In the genomic region with DNA sequence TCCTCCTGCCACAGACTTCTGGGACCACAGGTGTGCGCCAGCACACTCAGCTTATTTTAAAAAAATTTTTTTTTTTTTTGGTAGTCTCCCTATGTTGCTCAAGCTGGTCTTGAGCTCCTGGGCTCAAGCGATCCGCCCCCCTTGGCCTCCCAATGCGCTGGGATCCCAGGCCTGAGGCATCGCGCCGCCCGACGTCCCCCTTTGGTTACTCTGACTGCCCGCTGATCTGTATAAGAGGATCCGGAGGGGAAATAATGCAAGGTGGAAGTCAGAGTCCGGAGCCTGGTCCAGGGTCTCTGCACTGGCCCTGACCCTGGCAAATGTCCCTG, we compare ENCODE assay signal across 2 cellular contexts.
TF ChIP-seq lines count a peak whose summit lies in the region.

No MANE protein-coding gene starts in this region.

TF ChIP-seq in A549, 52 proteins besides CTCF, POLR2A, EP300 and RAD21:
- TF ChIP-seq POLR2AphosphoS2 (conservative IDR thresholded peaks at IDR 0.05; ENCODE audit: low read length) (no peak), MAFK (IDR thresholded peaks at IDR 0.05; ENCODE audit: partially characterized antibody) (no peak), TFCP2L1 (CRISPR knock-in tag; IDR thresholded peaks at IDR 0.05) (no peak), RARB (CRISPR knock-in tag; IDR thresholded peaks at IDR 0.05) (no peak), PBX3 (IDR thresholded peaks at IDR 0.05) (no peak)

TF ChIP-seq in GM12878, 131 proteins besides CTCF, POLR2A, EP300 and RAD21:
- TF ChIP-seq SIN3A (IDR thresholded peaks at IDR 0.05; ENCODE audit: low read depth, low read length) (no peak), MEF2A (IDR thresholded peaks at IDR 0.05; ENCODE audit: insufficient read depth, low read depth, low read length) (no peak), MLLT1 (IDR thresholded peaks at IDR 0.05) (peak; percentile 95)
